1 cellular context compared by ENCODE assay signal in the genomic region with DNA sequence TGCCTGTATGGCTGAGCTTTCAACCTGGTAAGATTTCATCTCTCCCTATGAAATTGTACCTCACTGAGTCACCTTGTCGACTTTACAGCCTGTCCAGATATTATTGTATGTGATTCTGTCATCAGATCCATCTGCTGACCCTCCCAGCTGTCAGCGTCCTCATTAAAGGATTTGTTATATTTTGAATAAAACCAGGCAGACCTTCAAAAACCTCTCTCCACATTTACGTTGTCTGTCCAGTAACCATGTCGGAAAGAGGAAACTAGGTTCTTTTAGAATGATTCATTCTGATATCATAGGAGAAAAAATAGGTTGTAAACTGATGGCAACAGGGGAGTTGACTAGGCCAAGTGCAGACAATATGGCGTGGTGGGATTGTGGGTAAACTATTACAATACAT.
TF ChIP-seq lines count a peak whose summit lies in the region.

No MANE protein-coding gene starts in this region.

TF ChIP-seq in endothelial cell of umbilical vein, 7 proteins besides CTCF, POLR2A, EP300 and RAD21:
- TF ChIP-seq FOS (IDR thresholded peaks at IDR 0.05; ENCODE audit: borderline replicate concordance, insufficient read depth, low read length), result peak; percentile 20
- no peak for TF ChIP-seq GATA2 (IDR thresholded peaks at IDR 0.05; ENCODE audit: insufficient read depth, insufficient read length, low read depth, low read length)
